ENCODE assay signal across 8 cellular contexts in the genomic region with DNA sequence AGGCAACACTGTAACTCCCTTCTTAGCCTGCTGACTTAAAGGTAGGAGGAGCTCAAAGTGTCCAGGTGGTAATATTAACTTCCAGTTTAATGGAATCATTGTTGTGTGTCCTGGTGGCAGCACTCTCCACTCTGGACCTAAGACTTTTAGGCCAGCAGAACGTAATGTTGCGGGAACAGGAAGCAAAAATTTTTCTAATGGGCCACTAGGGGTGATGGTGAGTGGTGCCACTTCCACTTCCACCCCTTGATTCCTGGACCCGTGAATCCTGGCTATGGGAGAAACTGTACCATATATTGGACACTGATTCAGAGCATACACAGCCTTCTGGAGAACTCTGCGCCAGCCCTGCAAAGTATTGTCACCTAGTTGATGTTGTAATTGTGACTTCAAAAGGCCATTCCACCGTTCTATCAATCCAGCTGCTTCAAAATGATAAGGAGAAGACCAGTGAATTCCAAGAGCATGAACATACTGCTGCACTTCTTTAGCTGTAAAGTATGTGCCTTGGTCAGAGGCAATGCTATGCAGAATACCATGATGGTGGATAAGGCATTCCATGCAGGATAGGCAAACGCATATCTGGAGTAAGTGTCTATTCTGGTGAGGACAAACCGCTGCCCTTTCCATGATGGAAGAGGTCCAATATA. TPM values are rescaled to one million over a fixed set of nuclear protein-coding genes. Genes with fewer than 3 reads are reported as not detected.
DNase-seq lines count a peak whose midpoint lies in the region; ATAC-seq, FAIRE-seq and TF ChIP-seq lines count a peak whose summit lies in the region.
"Not testable (repeated sequence)": the region's sequence is repeated elsewhere in the genome, so short reads cannot be mapped to it uniquely, and the experiment has no call there.

No MANE protein-coding gene starts in this region.

- H3K9ac ChIP-seq in Loucy (ENCODE audit: low read depth, low read length, poor library complexity, severe bottlenecking); K562 (ENCODE audit: insufficient read depth in 1 of 2, low read depth in 2 of 2, low read length in 2 of 2); trophoblast cell (ENCODE audit: low read length): not testable (repeated sequence)

- H3K27ac ChIP-seq in A673 (ENCODE audit: low read depth, low read length, poor library complexity, severe bottlenecking); K562 (ENCODE audit: extremely low read depth, low read depth, low read length); trophoblast cell (ENCODE audit: low read depth, low read length): not testable (repeated sequence)

- not testable (repeated sequence) for H2BK120ac ChIP-seq in trophoblast cell (ENCODE audit: insufficient read depth, low read length, poor library complexity)

- not testable (repeated sequence) for H4K8ac ChIP-seq in trophoblast cell (ENCODE audit: low read depth, low read length)

- CTCF ChIA-PET in A673 (lab: Charles Lee); Calu3 (lab: Charles Lee); K562 (lab: Yijun Ruan, JAX; ENCODE audit: low intra/inter-chr PET ratio): not testable (repeated sequence)

- not testable (repeated sequence) for H3K79me1 ChIP-seq in trophoblast cell (ENCODE audit: low read length)

- not testable (repeated sequence) for H3K36me3 ChIP-seq in A673 (ENCODE audit: insufficient read depth, low read length, poor library complexity, severe bottlenecking); Loucy (ENCODE audit: insufficient read depth, low read length); K562 (ENCODE audit: control insufficient read depth, insufficient read depth, low read length); trophoblast cell (ENCODE audit: control insufficient read depth in 1 of 2, insufficient read depth in 2 of 2, low read length in 2 of 2)

- in situ Hi-C loops in SK-MEL-5 (cut with HindIII; ENCODE audit: low pct_unique_long_range_greater_than_20kb, low sequenced_read_pairs) (loop anchor here (25.0 kb wide), 2 partner anchors 376 to 676 kb away; no protein-coding TSS in a partner anchor), K562 (cut with MboI) (loop anchor here (10.0 to 25.0 kb wide), 3 partner anchors 526 to 851 kb away; no protein-coding TSS in a partner anchor)

- DNase-seq in A673 (ENCODE audit: low spot score); Calu3; epithelial cell of proximal tubule (ENCODE audit: low read depth): not testable (repeated sequence)
- DNase-seq in SK-MEL-5 (ENCODE audit: low read depth, low spot score), result peak; percentile 26
- peak in 1 of 4 experiments; percentile 47 for DNase-seq in K562 (ENCODE audit: extremely low read depth in 1 of 4, low spot score in 3 of 4)
- peak; percentile 62 to 90 for DNase-seq in trophoblast cell

- H3K4me1 Mint-ChIP-seq in Calu3 (ENCODE audit: low read depth, unreplicated experiment), result not testable (repeated sequence)

- H3K9me1 ChIP-seq in K562 (ENCODE audit: control insufficient read depth, insufficient read depth, low read length), result not testable (repeated sequence)

- not testable (repeated sequence) for H3K4me2 ChIP-seq in Loucy (ENCODE audit: low read depth, low read length, poor library complexity, severe bottlenecking); trophoblast cell (ENCODE audit: low read length)
- H3K4me2 ChIP-seq in K562 (ENCODE audit: insufficient read depth, low read length), result peak overlapping the region; percentile 24

- BruUV-seq in A673 (replicated peaks; lab: Mats Ljungman, UMichigan); Calu3 (replicated peaks; lab: Mats Ljungman, UMichigan); K562 (replicated peaks; lab: Mats Ljungman, UMichigan): not testable (repeated sequence)

- not testable (repeated sequence) for TF ChIP-seq POLR2A in K562 (conservative IDR thresholded peaks at IDR 0.05)

- H3K4me1 ChIP-seq in A673 (ENCODE audit: insufficient read depth, low read length, poor library complexity, severe bottlenecking); Loucy (ENCODE audit: insufficient read depth, low read length, poor library complexity, severe bottlenecking); trophoblast cell (ENCODE audit: control insufficient read depth in 1 of 2, insufficient read depth in 2 of 2, low read length in 2 of 2): not testable (repeated sequence)
- peaks cover 4 to 18% of the 10 kb centered on the region in 2 experiments; a peak in 2 of 5 replicates for H3K4me1 ChIP-seq in K562 (replicated peaks in 1 of 2; ENCODE audit: control insufficient read depth in 2 of 2, insufficient read depth in 2 of 2, low read length in 2 of 2)

- not testable (repeated sequence) for H2BK5ac ChIP-seq in trophoblast cell (ENCODE audit: low read depth, low read length, poor library complexity)

- H3K27me3 Mint-ChIP-seq in Calu3 (ENCODE audit: unreplicated experiment), result not testable (repeated sequence)

- ATAC-seq in K562, result peak; percentile 70

- H2AK5ac ChIP-seq in trophoblast cell (ENCODE audit: low read length), result not testable (repeated sequence)

- not testable (repeated sequence) for H3K14ac ChIP-seq in trophoblast cell (ENCODE audit: low read length)

- H3K36me3 Mint-ChIP-seq in Calu3 (ENCODE audit: insufficient read depth, unreplicated experiment), result not testable (repeated sequence)

- H3K4me3 Mint-ChIP-seq in Calu3 (ENCODE audit: low read depth, unreplicated experiment), result not testable (repeated sequence)

- not testable (repeated sequence) for H3K27me3 ChIP-seq in A673 (replicated peaks; ENCODE audit: insufficient read depth, low read depth, low read length, poor library complexity); Loucy (ENCODE audit: insufficient read depth, low read length, poor library complexity, severe bottlenecking); K562 (ENCODE audit: control insufficient read depth in 2 of 2, insufficient read depth in 2 of 2, low read length in 2 of 2); trophoblast cell (ENCODE audit: insufficient read depth, low read length)

- H3K23ac ChIP-seq in trophoblast cell (ENCODE audit: low read length), result not testable (repeated sequence)

- peak; percentile 70 for FAIRE-seq in K562 (lab: Jason Lieb, UNC)

- not testable (repeated sequence) for H2BK12ac ChIP-seq in trophoblast cell (ENCODE audit: low read length)

- intact Hi-C loops in A673 (cut with micrococcal nuclease; ENCODE audit: unreplicated experiment); Calu3 (cut with micrococcal nuclease; ENCODE audit: unreplicated experiment); K562 (cut with micrococcal nuclease): not testable (repeated sequence)

- not testable (repeated sequence) for TF ChIP-seq EP300 in K562 (IDR thresholded peaks at IDR 0.05; ENCODE audit: low read length)

- H3K4ac ChIP-seq in trophoblast cell (ENCODE audit: low read depth, low read length), result not testable (repeated sequence)

- H4K20me1 ChIP-seq in Loucy (ENCODE audit: insufficient read depth, low read length, poor library complexity, severe bottlenecking); K562 (replicated peaks; ENCODE audit: control insufficient read depth, insufficient read depth, low read length): not testable (repeated sequence)

- not testable (repeated sequence) for H3K27ac Mint-ChIP-seq in Calu3 (ENCODE audit: unreplicated experiment)

- POLR2A ChIA-PET in A673 (lab: Charles Lee; ENCODE audit: low non-redundant PET); K562 (lab: Yijun Ruan, JAX): not testable (repeated sequence)

- H3K79me2 ChIP-seq in Loucy (ENCODE audit: insufficient read depth, low read length); K562 (ENCODE audit: control insufficient read depth, insufficient read depth, low read length); trophoblast cell (ENCODE audit: control insufficient read depth, insufficient read depth, low read length, poor library complexity): not testable (repeated sequence)

- not testable (repeated sequence) for H4K12ac ChIP-seq in trophoblast cell (ENCODE audit: low read depth, low read length)

- not testable (repeated sequence) for H3K9me3 Mint-ChIP-seq in Calu3 (ENCODE audit: low read depth, unreplicated experiment)

- H3K9me2 ChIP-seq in Loucy (replicated peaks; ENCODE audit: low read depth, low read length), result not testable (repeated sequence)

- not testable (repeated sequence) for H3K18ac ChIP-seq in trophoblast cell (ENCODE audit: low read length)

- TF ChIP-seq CTCF in A673 (conservative IDR thresholded peaks at IDR 0.05; ENCODE audit: low read depth, low read length), result peak; percentile 27; the same call in 1 of the 2 replicates
- peak; percentile 24 for TF ChIP-seq CTCF in Calu3 (IDR thresholded peaks at IDR 0.05; ENCODE audit: unreplicated experiment)
- TF ChIP-seq CTCF in GM12873 (IDR thresholded peaks at IDR 0.05; ENCODE audit: insufficient read depth, low read depth, low read length, missing control alignments), result peak; percentile 22
- peak; percentile 40 for TF ChIP-seq CTCF in Loucy (conservative IDR thresholded peaks at IDR 0.05; ENCODE audit: low read length)
- TF ChIP-seq CTCF in K562 (IDR thresholded peaks at IDR 0.05 in 2 of 3, conservative IDR thresholded peaks at IDR 0.05 in 1 of 3; ENCODE audit: insufficient read depth in 2 of 3, low read depth in 1 of 3, low read length in 3 of 3), result peak in 2 of 3 experiments; percentile 33 to 49; a peak in 3 of 6 replicates
- peak; percentile 14 for TF ChIP-seq CTCF in epithelial cell of proximal tubule (conservative IDR thresholded peaks at IDR 0.05; ENCODE audit: low read depth, low read length)

- not testable (repeated sequence) for H3F3A ChIP-seq in Loucy (ENCODE audit: low read depth)

- H3K9me3 ChIP-seq in A673 (ENCODE audit: low read depth, low read length, poor library complexity, severe bottlenecking); Loucy (ENCODE audit: insufficient read depth, low read depth, low read length); K562 (replicated peaks; ENCODE audit: control insufficient read depth, insufficient read depth, low read depth, low read length); trophoblast cell (ENCODE audit: insufficient read depth, low read depth, low read length): not testable (repeated sequence)

- 28% methylated on average over 7 of the region's 7 CpGs for WGBS in K562 (ENCODE audit: insufficient coverage, low coverage, missing lambda C conversion rate)
- no CpG with 5 or more reads among the region's 7 CpGs for WGBS in trophoblast cell (ENCODE audit: extremely low coverage, insufficient coverage, insufficient read length)

- H4K91ac ChIP-seq in trophoblast cell (ENCODE audit: low read depth, low read length), result not testable (repeated sequence)

- not testable (repeated sequence) for H3K4me3 ChIP-seq in A673 (ENCODE audit: low read depth, low read length, poor library complexity, severe bottlenecking); Loucy (ENCODE audit: low read length, poor library complexity, severe bottlenecking); K562; epithelial cell of proximal tubule (ENCODE audit: low read depth, low read length); trophoblast cell (ENCODE audit: low read depth, low read length)

- TF ChIP-seq RAD21 in K562 (CRISPR knock-in tag; conservative IDR thresholded peaks at IDR 0.05 in 1 of 2, IDR thresholded peaks at IDR 0.05 in 1 of 2), result not testable (repeated sequence)

- H2AFZ ChIP-seq in Loucy (ENCODE audit: low read length); trophoblast cell (ENCODE audit: insufficient read depth, low read length, poor library complexity): not testable (repeated sequence)
- peak overlapping the region; percentile 7 for H2AFZ ChIP-seq in K562 (ENCODE audit: low read depth, low read length)

RNA-seq across cellular contexts. Expression of a gene that starts 6.4 kb away (rescaled TPM):
- total RNA-seq in A673 (2021), result 2.6 and 2.8 TPM in 2 replicates
- total RNA-seq in Calu3 (2022), result 0.86 and 1.2 TPM in 2 replicates
- 4.3 and 4.5 TPM in 2 replicates for total RNA-seq in SK-MEL-5 (2014; rRNA removed; shearing (Covaris generic))
- 0.68 and 0.81 TPM in 2 replicates for polyA plus RNA-seq in SK-MEL-5 (2015; cell fraction: cytosol; rRNA removed)
- 21.2 and 27.1 TPM in 2 replicates for polyA plus RNA-seq in SK-MEL-5 (2015; cell fraction: nucleus; rRNA removed)
- total RNA-seq in K562 (2011; cell fraction: chromatin; rRNA removed; ENCODE audit: low replicate concordance), result 7.3 and 24.3 TPM in 2 replicates
- total RNA-seq in K562 (2011; cell fraction: nucleolus; rRNA removed), result 3.5 and 6.2 TPM in 2 replicates
- total RNA-seq in K562 (2011; cell fraction: nucleoplasm; rRNA removed), result 8.1 and 8.3 TPM in 2 replicates
- total RNA-seq in K562 (2014; rRNA removed), result 1.5 and 1.6 TPM in 2 replicates
- total RNA-seq in K562 (2014; rRNA removed; fragmentation: Illumina TruSeq; extraction: Trizol), result 5.3 TPM in 2 replicates
- 4.5 and 4.9 TPM in 2 replicates for total RNA-seq in K562 (2015; rRNA removed; fragmentation: Illumina TruSeq; extraction: Trizol)
- 3.1 TPM in 2 replicates for total RNA-seq in K562 (2021)
- 2.1 and 3.4 TPM in 2 replicates for polyA plus RNA-seq in K562 (2011; rRNA removed)
- polyA plus RNA-seq in K562 (2011; cell fraction: cytosol; rRNA removed), result 0.82 and 1.3 TPM in 2 replicates
- 6.1 and 7.5 TPM in 2 replicates for polyA plus RNA-seq in K562 (2011; cell fraction: nucleus; rRNA removed)
- polyA plus RNA-seq in K562 (2012), result 0.99 and 1.1 TPM in 2 replicates
- 1.5 and 1.6 TPM in 2 replicates for polyA plus RNA-seq in K562 (2014; fragmentation: Illumina TruSeq; extraction: Trizol)
- polyA plus RNA-seq in K562 (2014; fragmentation: Nextera tagmentation; extraction: Ambion mirVana), result under 1 TPM; 0.57 to 0.59 TPM
- 1.0 and 1.8 TPM in 2 replicates for polyA plus RNA-seq in K562 (2014; rRNA removed)
- polyA minus RNA-seq in K562 (2011; rRNA and poly(A)+ RNA removed), result 22.8 and 31.2 TPM in 2 replicates
- polyA minus RNA-seq in K562 (2011; cell fraction: cytosol; rRNA and poly(A)+ RNA removed), result 5.0 and 8.8 TPM in 2 replicates
- 9.3 and 15.1 TPM in 2 replicates for polyA minus RNA-seq in K562 (2011; cell fraction: nucleus; rRNA and poly(A)+ RNA removed)
- total RNA-seq in epithelial cell of proximal tubule, result 3.5 and 12.1 TPM in 2 replicates
- 31.5 and 32.4 TPM in 2 replicates for polyA plus RNA-seq in trophoblast cell (2013)
